Comparison of ENCODE assay signal across 19 cellular contexts in genomic region chr5:60372786-60373185, GRCh38.
DNase-seq lines count a peak whose midpoint lies in the region; ATAC-seq and TF ChIP-seq lines count a peak whose summit lies in the region.
"Had no signal": no experiment of that assay in that cellular context is flagged by ENCODE, and none has a peak within 500 bp of the region (broad histone marks: within the 10 kb centered on the region; RNA-seq: fewer than 3 reads in every experiment).

No MANE protein-coding gene starts in this region.

- peak overlapping the region; percentile 7 for H3K4me3 Mint-ChIP-seq in progenitor cell of endocrine pancreas (ENCODE audit: low read depth)
- H3K4me3 Mint-ChIP-seq: HFFc6 had no signal

- peaks cover 13% of the 10 kb centered on the region for H3K27me3 Mint-ChIP-seq in progenitor cell of endocrine pancreas

- no peak for ATAC-seq in HG02588 (IDR thresholded peaks at IDR 0.05; ENCODE audit: unreplicated experiment)

- peaks cover 14% of the 10 kb centered on the region for H3K4me1 Mint-ChIP-seq in progenitor cell of endocrine pancreas (ENCODE audit: low read depth)

- peaks cover 2% of the 10 kb centered on the region for H3K9me3 Mint-ChIP-seq in progenitor cell of endocrine pancreas (ENCODE audit: low read depth)

- peak overlapping the region; percentile 51 for H3K27ac Mint-ChIP-seq in progenitor cell of endocrine pancreas
- H3K27ac Mint-ChIP-seq: HFFc6 had no signal

- no peaks in the 10 kb centered on the region for H3K36me3 Mint-ChIP-seq in progenitor cell of endocrine pancreas (ENCODE audit: insufficient read depth)

- H3K27ac ChIP-seq in 22Rv1 (peak overlapping the region; percentile 95), VCaP (peak overlapping the region; percentile 67)
- H3K27ac ChIP-seq: BLaER1 treated with 17β-estradiol and CSF1 and Interleukin-3, amounts not matched to agents 10 nM and 100 nM had no signal

- TF ChIP-seq CTCF in 22Rv1 (IDR thresholded peaks at IDR 0.05): no peak
- TF ChIP-seq CTCF in VCaP (conservative IDR thresholded peaks at IDR 0.05): no peak
- no peak for TF ChIP-seq CTCF in progenitor cell of endocrine pancreas (IDR thresholded peaks at IDR 0.05; ENCODE audit: unreplicated experiment)

- peak; percentile 71 for DNase-seq in kidney glomerular epithelial cell (lab: John Stamatoyannopoulos, UW)
- DNase-seq in progenitor cell of endocrine pancreas (ENCODE audit: low spot score, unreplicated experiment): no peak
- DNase-seq in CD1c-positive myeloid dendritic cell (ENCODE audit: extremely low spot score): no peak
- no peak for DNase-seq in NCI-H2196 (lab: John Stamatoyannopoulos, UW; ENCODE audit: unreplicated experiment)
- DNase-seq in hypothalamus (lab: John Stamatoyannopoulos, UW): no peak
- DNase-seq: 8988T; EL; HFFc6; IMR-90; Karpas-422; NCI-H1105; NCI-H187; NCI-H69; NK-92 treated with Interleukin-12 subunit alpha and Interleukin-12 subunit beta, amount 100 ng/mL, for 24 hours; SHP77 treated with DMSO at 0.1 percent for 48 hours had no signal
